Comparison of ENCODE assay signal across 18 cellular contexts in genomic region chr12:11769723-11770514, GRCh38.
DNase-seq lines count a peak whose midpoint lies in the region; ATAC-seq and TF ChIP-seq lines count a peak whose summit lies in the region.
"Had no signal": no experiment of that assay in that cellular context is flagged by ENCODE, and none has a peak within 500 bp of the region (broad histone marks: within the 10 kb centered on the region; RNA-seq: fewer than 3 reads in every experiment).

No MANE protein-coding gene starts in this region.

- no peak overlapping the region for H2BK5ac ChIP-seq in IMR-90 (ENCODE audit: low read depth, low read length, poor library complexity, severe bottlenecking)

- peaks cover 0 to 1% (median 0%) of the 10 kb centered on the region in 8 donors for H3K9me3 Mint-ChIP-seq in CD4-positive, alpha-beta memory T cell
- H3K9me3 Mint-ChIP-seq in activated naive CD8-positive, alpha-beta T cell treated with anti-CD3 and anti-CD28 coated beads, Interleukin-2, amount 10 ng/mL, durations not matched to agents 7 days and 5 days: no peaks in the 10 kb centered on the region
- peaks cover 0 to 6% (median 0%) of the 10 kb centered on the region in 11 donors for H3K9me3 Mint-ChIP-seq in naive thymus-derived CD4-positive, alpha-beta T cell
- H3K9me3 Mint-ChIP-seq: nephron had no signal

- no peak overlapping the region for H2AFZ ChIP-seq in IMR-90 (replicated peaks; ENCODE audit: low read length, poor library complexity)
- H2AFZ ChIP-seq: hepatocyte had no signal

- dilution Hi-C loops in IMR-90 (cut with HindIII; ENCODE audit: low sequenced_read_pairs, unreplicated experiment): no loop called here

- no peak overlapping the region for H4K5ac ChIP-seq in IMR-90 (ENCODE audit: low read depth, low read length)

- peak overlapping the region in 6 of 7 donors; percentile 25 to 77 (median 68) for H3K27ac Mint-ChIP-seq in CD4-positive, alpha-beta memory T cell
- no peak overlapping the region for H3K27ac Mint-ChIP-seq in activated naive CD8-positive, alpha-beta T cell treated with anti-CD3 and anti-CD28 coated beads, Interleukin-2, amount 10 ng/mL, durations not matched to agents 7 days and 5 days
- peak overlapping the region in 4 of 9 donors; percentile 12 to 79 (median 58) for H3K27ac Mint-ChIP-seq in naive thymus-derived CD4-positive, alpha-beta T cell

- H3K36me3 Mint-ChIP-seq in CD4-positive, alpha-beta memory T cell: peaks cover 16 to 21% of the 10 kb centered on the region in 2 donors
- peaks cover 35% of the 10 kb centered on the region for H3K36me3 Mint-ChIP-seq in activated naive CD8-positive, alpha-beta T cell treated with anti-CD3 and anti-CD28 coated beads, Interleukin-2, amount 10 ng/mL, durations not matched to agents 7 days and 5 days
- H3K36me3 Mint-ChIP-seq in naive thymus-derived CD4-positive, alpha-beta T cell: peaks cover 0 to 43% (median 17%) of the 10 kb centered on the region in 5 donors

- H3K4ac ChIP-seq in IMR-90 (ENCODE audit: low read depth, low read length): no peak overlapping the region

- no peak overlapping the region for H3K56ac ChIP-seq in IMR-90 (ENCODE audit: extremely low read depth, insufficient read depth, low read length)

- no peaks in the 10 kb centered on the region for H3K9me3 ChIP-seq in CD4-positive, alpha-beta memory T cell (ENCODE audit: control insufficient read depth in 1 of 2, low read length in 2 of 2)
- H3K9me3 ChIP-seq in IMR-90 (ENCODE audit: control insufficient read depth, insufficient read depth, low read length): no peaks in the 10 kb centered on the region
- no peaks in the 10 kb centered on the region for H3K9me3 ChIP-seq in naive thymus-derived CD4-positive, alpha-beta T cell (ENCODE audit: control insufficient read depth in 2 of 3, low read length in 3 of 3)
- H3K9me3 ChIP-seq: BE2C, esophagus squamous epithelium, vagina had no signal

- H4K8ac ChIP-seq in IMR-90 (ENCODE audit: low read depth in 2 of 2, low read length in 2 of 2): no peak overlapping the region

- peak in 3 of 5 donors; percentile 9 to 32 (median 21) for DNase-seq in CD4-positive, alpha-beta memory T cell
- DNase-seq in IMR-90: no peak
- no peak for DNase-seq in activated naive CD8-positive, alpha-beta T cell treated with anti-CD3 and anti-CD28 coated beads, Interleukin-2, amount 10 ng/mL, durations not matched to agents 7 days and 5 days
- no peak for DNase-seq in naive thymus-derived CD4-positive, alpha-beta T cell
- DNase-seq in GM13976 (ENCODE audit: low spot score): no peak
- DNase-seq in superior temporal gyrus (ENCODE audit: extremely low spot score): no peak
- DNase-seq in kidney glomerular epithelial cell (lab: John Stamatoyannopoulos, UW): no peak
- DNase-seq: BE2C; esophagus squamous epithelium; left ventricle myocardium superior; NCI-H187 treated with DMSO at 0.1 percent for 48 hours; Right ventricle myocardium superior; stimulated activated naive CD4-positive, alpha-beta T cell treated with Interleukin-2 at 50 U/mL for 16 hours had no signal

- no peak for TF ChIP-seq RAD21 in IMR-90 (IDR thresholded peaks at IDR 0.05; ENCODE audit: low read length)

- H2BK15ac ChIP-seq in IMR-90 (ENCODE audit: low read depth, low read length): no peak overlapping the region

- H3K27me3 Mint-ChIP-seq in CD4-positive, alpha-beta memory T cell: no peaks in the 10 kb centered on the region
- no peaks in the 10 kb centered on the region for H3K27me3 Mint-ChIP-seq in activated naive CD8-positive, alpha-beta T cell treated with anti-CD3 and anti-CD28 coated beads, Interleukin-2, amount 10 ng/mL, durations not matched to agents 7 days and 5 days
- no peaks in the 10 kb centered on the region for H3K27me3 Mint-ChIP-seq in naive thymus-derived CD4-positive, alpha-beta T cell

- POLR2A ChIA-PET in CD4-positive, alpha-beta memory T cell (lab: Charles Lee; ENCODE audit: partially characterized antibody): no interaction called here
- POLR2A ChIA-PET in IMR-90 (lab: Charles Lee; ENCODE audit: unreplicated experiment): no interaction called here
- POLR2A ChIA-PET in activated naive CD8-positive, alpha-beta T cell treated with anti-CD3 and anti-CD28 coated beads, Interleukin-2, amount 10 ng/mL, durations not matched to agents 7 days and 5 days (lab: Charles Lee): no interaction called here
- POLR2A ChIA-PET in naive thymus-derived CD4-positive, alpha-beta T cell (lab: Charles Lee): no interaction called here

- H2BK120ac ChIP-seq in IMR-90 (ENCODE audit: low read depth, low read length): no peak overlapping the region

- peaks cover 8% of the 10 kb centered on the region for H3K9me1 ChIP-seq in IMR-90 (ENCODE audit: insufficient read depth, low read length)

- H3K27ac ChIP-seq in CD4-positive, alpha-beta memory T cell (ENCODE audit: low read depth, low read length): no peak overlapping the region
- no peak overlapping the region for H3K27ac ChIP-seq in IMR-90 (ENCODE audit: insufficient read depth, low read length)
- H3K27ac ChIP-seq in naive thymus-derived CD4-positive, alpha-beta T cell (ENCODE audit: low read depth, low read length): no peak overlapping the region
- H3K27ac ChIP-seq: vagina had no signal

- intact Hi-C loops in CD4-positive, alpha-beta memory T cell (cut with micrococcal nuclease): loop anchor here (5.0 kb wide), 2 partner anchors 42 to 118 kb away; no protein-coding TSS in a partner anchor
- intact Hi-C loops in IMR-90 (cut with micrococcal nuclease): loop anchor here (10.0 kb wide), 1 partner anchor 265 kb away; no protein-coding TSS in a partner anchor
- intact Hi-C loops in naive thymus-derived CD4-positive, alpha-beta T cell (cut with micrococcal nuclease): loop anchor here (5.0 kb wide), 5 partner anchors 38 to 262 kb away; no protein-coding TSS in a partner anchor

- peaks cover 59 to 94% (median 77%) of the 10 kb centered on the region in 4 donors for H3K4me1 Mint-ChIP-seq in CD4-positive, alpha-beta memory T cell
- H3K4me1 Mint-ChIP-seq in activated naive CD8-positive, alpha-beta T cell treated with anti-CD3 and anti-CD28 coated beads, Interleukin-2, amount 10 ng/mL, durations not matched to agents 7 days and 5 days: peaks cover 47% of the 10 kb centered on the region
- peaks cover 52 to 91% (median 83%) of the 10 kb centered on the region in 7 donors for H3K4me1 Mint-ChIP-seq in naive thymus-derived CD4-positive, alpha-beta T cell

- ATAC-seq in IMR-90 (ENCODE audit: low read depth) (no peak), HG02938 (IDR thresholded peaks at IDR 0.05; ENCODE audit: unreplicated experiment) (no peak)
- ATAC-seq in activated naive CD8-positive, alpha-beta T cell treated with anti-CD3 and anti-CD28 coated beads, Interleukin-2, amount 10 ng/mL, durations not matched to agents 7 days and 5 days (ENCODE audit: low read depth): peak; percentile 49
- no peak for ATAC-seq in naive thymus-derived CD4-positive, alpha-beta T cell
- ATAC-seq: left ventricle myocardium superior, sciatic nerve had no signal

- peak overlapping the region; percentile 65; the same call in 1 of the 2 replicates for H2AK5ac ChIP-seq in IMR-90 (ENCODE audit: low read depth, low read length)

- 0 out of 2 replicates have a peak overlapping the region, but pooled peaks have one; percentile 41 for H2BK20ac ChIP-seq in IMR-90 (ENCODE audit: low read depth, low read length)

- CTCF ChIA-PET in CD4-positive, alpha-beta memory T cell (lab: Charles Lee; ENCODE audit: partially characterized antibody): interaction anchor here (0.7 to 2.0 kb wide), 2 partner anchors 38 to 263 kb away, joined by 3 to 5 read pairs; no protein-coding TSS in a partner anchor
- CTCF ChIA-PET in IMR-90 (lab: Yijun Ruan, JAX): no interaction called here
- CTCF ChIA-PET in naive thymus-derived CD4-positive, alpha-beta T cell (lab: Charles Lee): no interaction called here

- no TSS peak for BruUV-seq in IMR-90 (replicated peaks; lab: Mats Ljungman, UMichigan)

- H3K4me3 ChIP-seq in CD4-positive, alpha-beta memory T cell (ENCODE audit: low read length in 2 of 2): no peak overlapping the region
- H3K4me3 ChIP-seq in IMR-90 (ENCODE audit: insufficient read depth, low read depth, low read length): no peak overlapping the region
- H3K4me3 ChIP-seq in naive thymus-derived CD4-positive, alpha-beta T cell (ENCODE audit: low read length): no peak overlapping the region
- H3K4me3 ChIP-seq: esophagus squamous epithelium, hepatocyte, vagina had no signal

- no CpG with 5 or more reads among the region's 12 CpGs for WGBS in IMR-90 (ENCODE audit: extremely low coverage in 2 of 2, insufficient read length in 1 of 2), 2 experiments

- H3K18ac ChIP-seq in IMR-90 (ENCODE audit: low read depth, low read length): no peak overlapping the region

- H3K4me3 Mint-ChIP-seq in CD4-positive, alpha-beta memory T cell: peak overlapping the region in 6 of 8 donors; percentile 1 to 66 (median 53)
- peak overlapping the region; percentile 6 for H3K4me3 Mint-ChIP-seq in activated naive CD8-positive, alpha-beta T cell treated with anti-CD3 and anti-CD28 coated beads, Interleukin-2, amount 10 ng/mL, durations not matched to agents 7 days and 5 days
- H3K4me3 Mint-ChIP-seq in naive thymus-derived CD4-positive, alpha-beta T cell: peak overlapping the region in 6 of 10 donors; percentile 9 to 71 (median 23)
- H3K4me3 Mint-ChIP-seq: nephron had no signal

- H3K4me1 ChIP-seq in CD4-positive, alpha-beta memory T cell (ENCODE audit: insufficient read depth, low read length): peaks cover 76% of the 10 kb centered on the region
- H3K4me1 ChIP-seq in IMR-90 (ENCODE audit: control insufficient read depth, insufficient read depth, low read length): peaks cover 17% of the 10 kb centered on the region
- peaks cover 24 to 25% of the 10 kb centered on the region in 2 donors for H3K4me1 ChIP-seq in naive thymus-derived CD4-positive, alpha-beta T cell (ENCODE audit: control insufficient read depth in 2 of 2, insufficient read depth in 2 of 2, low read length in 2 of 2)
- H3K4me1 ChIP-seq: BE2C had no signal

- peaks cover 37 to 77% of the 10 kb centered on the region in 2 experiments for H3K79me1 ChIP-seq in IMR-90 (ENCODE audit: low read depth in 1 of 2, low read length in 2 of 2)

- H4K91ac ChIP-seq in IMR-90 (ENCODE audit: insufficient read depth, low read depth, low read length): no peak overlapping the region; the same call in 1 of the 2 replicates

- no peaks in the 10 kb centered on the region for H3K36me3 ChIP-seq in CD4-positive, alpha-beta memory T cell (ENCODE audit: insufficient read depth, low read length)
- H3K36me3 ChIP-seq in IMR-90 (ENCODE audit: control insufficient read depth, insufficient read depth, low read length): peaks cover 8% of the 10 kb centered on the region; the same call in 1 of the 2 replicates
- H3K36me3 ChIP-seq in naive thymus-derived CD4-positive, alpha-beta T cell (ENCODE audit: control insufficient read depth in 2 of 3, insufficient read depth in 3 of 3, low read length in 3 of 3): no peaks in the 10 kb centered on the region
- H3K36me3 ChIP-seq: BE2C, vagina had no signal

- no peak overlapping the region for H3K23ac ChIP-seq in IMR-90 (ENCODE audit: low read depth, low read length)

- no peak for TF ChIP-seq CTCF in IMR-90 (conservative IDR thresholded peaks at IDR 0.05; ENCODE audit: low read depth, low read length)
- no peak for TF ChIP-seq CTCF in GM13976 (IDR thresholded peaks at IDR 0.05; ENCODE audit: borderline replicate concordance, control extremely low read depth, extremely low read depth, insufficient read depth, missing control alignments)

- no peak for TF ChIP-seq POLR2A in IMR-90 (IDR thresholded peaks at IDR 0.05; ENCODE audit: low read depth, low read length)

- in situ Hi-C loops in IMR-90 (cut with MboI; ENCODE audit: low sequenced_read_pairs): no loop called here
- in situ Hi-C loops in GM13976 (cut with MboI; ENCODE audit: low sequenced_read_pairs, unreplicated experiment): no loop called here

- H4K20me1 ChIP-seq in IMR-90 (ENCODE audit: insufficient read depth, low read length): no peaks in the 10 kb centered on the region

- H3K27me3 ChIP-seq in CD4-positive, alpha-beta memory T cell (ENCODE audit: insufficient read depth, low read length): no peaks in the 10 kb centered on the region
- no peaks in the 10 kb centered on the region for H3K27me3 ChIP-seq in IMR-90 (ENCODE audit: control insufficient read depth, insufficient read depth, low read length)
- H3K27me3 ChIP-seq in naive thymus-derived CD4-positive, alpha-beta T cell (ENCODE audit: control insufficient read depth in 2 of 2, insufficient read depth in 2 of 2, low read length in 2 of 2): no peaks in the 10 kb centered on the region
- H3K27me3 ChIP-seq: BE2C, esophagus squamous epithelium, hepatocyte, vagina had no signal

- no peak overlapping the region for H3K4me2 ChIP-seq in IMR-90 (ENCODE audit: low read depth, low read length)
- H3K4me2 ChIP-seq: hepatocyte had no signal

- H3K14ac ChIP-seq in IMR-90 (replicated peaks; ENCODE audit: low read depth, low read length): no peak overlapping the region

- H3K9ac ChIP-seq in IMR-90 (ENCODE audit: low read depth, low read length): no peak overlapping the region

- H2AK9ac ChIP-seq in IMR-90 (replicated peaks; ENCODE audit: low read depth, low read length, poor library complexity): no peak overlapping the region

Comparison
In these comparisons a context has a peak if more than half of its experiments do, and no peak if none do; other contexts are left out.
1. DNase-seq: peak in CD4-positive, alpha-beta memory T cell (3 of 5); none in IMR-90 (single experiment), activated naive CD8-positive, alpha-beta T cell treated with anti-CD3 and anti-CD28 coated beads, Interleukin-2, amount 10 ng/mL, durations not matched to agents 7 days and 5 days (single experiment), naive thymus-derived CD4-positive, alpha-beta T cell (0 of 9), GM13976 (single experiment), superior temporal gyrus (single experiment) and kidney glomerular epithelial cell (single experiment).
2. Peak in every context shown above with its lines, with median percentiles within 50 percentile points of each other: H3K4me3 Mint-ChIP-seq.